23 cellular contexts compared by ENCODE assay signal in genomic region chr11:46366260-46366659, GRCh38. TPM values are rescaled to one million over a fixed set of nuclear protein-coding genes. Genes with fewer than 3 reads are reported as not detected.
A peak's percentile ranks its signal among the peaks of the same experiment; 100 is the strongest.
DNase-seq lines count a peak whose midpoint lies in the region; ATAC-seq, FAIRE-seq and TF ChIP-seq lines count a peak whose summit lies in the region.
"Had no signal": no experiment of that assay in that cellular context is flagged by ENCODE, and none has a peak within 500 bp of the region (broad histone marks: within the 10 kb centered on the region; RNA-seq: fewer than 3 reads in every experiment).

No MANE protein-coding gene starts in this region.

- H3K9me3 ChIP-seq in BLaER1: no peaks in the 10 kb centered on the region
- no peaks in the 10 kb centered on the region for H3K9me3 ChIP-seq in GM12878 (replicated peaks; ENCODE audit: control insufficient read depth, insufficient read depth, low read length)
- peaks cover 0 to 2% of the 10 kb centered on the region in 2 donors for H3K9me3 ChIP-seq in neuronal stem cell (replicated peaks in 1 of 2; ENCODE audit: control insufficient read depth in 2 of 2, insufficient read depth in 1 of 2, low read depth in 1 of 2, low read length in 2 of 2)
- no peaks in the 10 kb centered on the region for H3K9me3 ChIP-seq in HAP-1

- no peak overlapping the region for H3K4me3 Mint-ChIP-seq in CD14-positive monocyte
- H3K4me3 Mint-ChIP-seq in activated CD4-positive, alpha-beta T cell treated with anti-CD3 and anti-CD28 coated beads, Interleukin-2, amount 10 ng/mL, durations not matched to agents 24 days and 14 days: no peak overlapping the region
- H3K4me3 Mint-ChIP-seq: B cell had no signal

- H2AFZ ChIP-seq in GM12878 (ENCODE audit: control insufficient read depth, low read depth, low read length) (no peak overlapping the region), neuronal stem cell (ENCODE audit: low read length) (no peak overlapping the region)
- H2AFZ ChIP-seq: GM23248 had no signal

- no peak overlapping the region for H2BK120ac ChIP-seq in neuronal stem cell (ENCODE audit: low read depth, low read length)

- no peak overlapping the region for H3K4ac ChIP-seq in neuronal stem cell (ENCODE audit: low read length)

- no peak overlapping the region for H4K8ac ChIP-seq in neuronal stem cell (ENCODE audit: low read depth, low read length)

- no peak overlapping the region for H3K14ac ChIP-seq in neuronal stem cell (ENCODE audit: low read length)

- H3K27me3 Mint-ChIP-seq in CD14-positive monocyte (ENCODE audit: low read depth in 3 of 3): peaks cover 1 to 5% (median 3%) of the 10 kb centered on the region in 3 donors
- H3K27me3 Mint-ChIP-seq in activated CD4-positive, alpha-beta T cell treated with anti-CD3 and anti-CD28 coated beads, Interleukin-2, amount 10 ng/mL, durations not matched to agents 24 days and 14 days: no peaks in the 10 kb centered on the region
- H3K27me3 Mint-ChIP-seq: B cell; CD4-positive, alpha-beta memory T cell had no signal

- POLR2A ChIA-PET in GM12878 (lab: Charles Lee): no interaction called here

- TF ChIP-seq EP300 in GM12878 (IDR thresholded peaks at IDR 0.05; ENCODE audit: borderline replicate concordance in 1 of 2, control insufficient read depth in 1 of 2, low read depth in 2 of 2, low read length in 2 of 2): no peak

- peaks cover 16% of the 10 kb centered on the region for H3K79me1 ChIP-seq in neuronal stem cell (ENCODE audit: low read depth, low read length)

- H3K27ac ChIP-seq in BLaER1 (peak overlapping the region; percentile 44), GM12878 (ENCODE audit: control insufficient read depth, insufficient read depth) (no peak overlapping the region), neuronal stem cell (replicated peaks; ENCODE audit: low read length) (no peak overlapping the region)
- H3K27ac ChIP-seq: GM23248 had no signal

- in situ Hi-C loops in GM12878 (cut with MboI) (no loop called here), HAP-1 (cut with MboI; ENCODE audit: low sequenced_read_pairs) (no loop called here)

- H3K18ac ChIP-seq in neuronal stem cell (ENCODE audit: low read length): peak overlapping the region; percentile 52

- CTCF ChIA-PET in GM12878 (lab: Yijun Ruan, JAX): interaction anchor here (1.0 to 15.2 kb wide), 3 partner anchors 15 to 128 kb away, joined by 3 to 423 read pairs (median 5); partner anchors contain the start of gene DGKZ

- H3K27me3 ChIP-seq in BLaER1 (no peaks in the 10 kb centered on the region), GM12878 (replicated peaks in 1 of 2; ENCODE audit: control insufficient read depth in 2 of 2, insufficient read depth in 2 of 2, low read length in 1 of 2) (no peaks in the 10 kb centered on the region), neuronal stem cell (ENCODE audit: control insufficient read depth in 3 of 3, insufficient read depth in 3 of 3, low read depth in 1 of 3, low read length in 3 of 3) (no peaks in the 10 kb centered on the region), HAP-1 (ENCODE audit: low read depth) (no peaks in the 10 kb centered on the region)

- peaks cover 75% of the 10 kb centered on the region for H4K20me1 ChIP-seq in BLaER1
- no peaks in the 10 kb centered on the region for H4K20me1 ChIP-seq in GM12878 (ENCODE audit: control insufficient read depth, insufficient read depth)

- H3K4me1 ChIP-seq in BLaER1 (peaks cover 82% of the 10 kb centered on the region), GM12878 (ENCODE audit: control insufficient read depth, insufficient read depth, low read length) (peaks cover 14% of the 10 kb centered on the region), neuronal stem cell (ENCODE audit: control insufficient read depth in 2 of 2, insufficient read depth in 1 of 2, low read depth in 1 of 2, low read length in 2 of 2) (peaks cover 33 to 35% of the 10 kb centered on the region in 2 donors), HAP-1 (0 out of 2 replicates have a peak, but pooled peaks cover 3% of the 10 kb centered on the region)

- peak overlapping the region; percentile 57 for H3K23ac ChIP-seq in neuronal stem cell (ENCODE audit: low read depth, low read length, poor library complexity)

- no peaks in the 10 kb centered on the region for H3K9me3 Mint-ChIP-seq in CD14-positive monocyte
- no peaks in the 10 kb centered on the region for H3K9me3 Mint-ChIP-seq in activated CD4-positive, alpha-beta T cell treated with anti-CD3 and anti-CD28 coated beads, Interleukin-2, amount 10 ng/mL, durations not matched to agents 24 days and 14 days
- H3K9me3 Mint-ChIP-seq: CD4-positive, alpha-beta memory T cell had no signal

- no peak overlapping the region for H2BK12ac ChIP-seq in neuronal stem cell (ENCODE audit: low read length)

- SMC1A ChIA-PET in GM12878 (lab: Charles Lee; ENCODE audit: uncharacterized antibody, unreplicated experiment): interaction anchor here (5.5 kb wide), 1 partner anchor 14 kb away, joined by 32 read pairs; no protein-coding TSS in a partner anchor

- no peak for FAIRE-seq in GM12878 (lab: Jason Lieb, UNC)

- intact Hi-C loops in CD14-positive monocyte (cut with micrococcal nuclease): loop anchor here in 1 of 2 donors (2.0 to 5.0 kb wide), 2 partner anchors 13 to 171 kb away; no protein-coding TSS in a partner anchor
- intact Hi-C loops in GM12878 (cut with micrococcal nuclease; ENCODE audit: unreplicated experiment): loop anchor here (5.0 kb wide), 1 partner anchor 129 kb away; no protein-coding TSS in a partner anchor
- intact Hi-C loops in activated CD4-positive, alpha-beta T cell treated with anti-CD3 and anti-CD28 coated beads, Interleukin-2, amount 10 ng/mL, durations not matched to agents 24 days and 14 days (cut with micrococcal nuclease): loop anchor here (5.0 kb wide), 1 partner anchor 129 kb away; no protein-coding TSS in a partner anchor

- no peak overlapping the region for H3K4me3 ChIP-seq in BLaER1
- H3K4me3 ChIP-seq in GM12878: no peak overlapping the region
- no peak overlapping the region for H3K4me3 ChIP-seq in neuronal stem cell (ENCODE audit: low read length in 2 of 2)
- H3K4me3 ChIP-seq in HAP-1: no peak overlapping the region
- H3K4me3 ChIP-seq: GM23248 had no signal

- H2BK5ac ChIP-seq in neuronal stem cell (ENCODE audit: low read length): peak overlapping the region; percentile 42

- no peak overlapping the region for H4K91ac ChIP-seq in neuronal stem cell (ENCODE audit: low read depth, low read length, poor library complexity)

- 91% methylated on average over 22 of the region's 22 CpGs for WGBS in GM12878 (ENCODE audit: insufficient coverage, insufficient replicate concordance, low lambda C conversion rate, missing lambda C conversion rate)
- WGBS in neuronal stem cell (ENCODE audit: extremely low coverage in 2 of 2, insufficient read length in 2 of 2, insufficient replicate concordance in 1 of 2), 2 donors: no CpG with 5 or more reads among the region's 22 CpGs

- no peak for TF ChIP-seq RAD21 in GM12878 (IDR thresholded peaks at IDR 0.05; ENCODE audit: insufficient read depth, low read depth, low read length)

- H3K36me3 Mint-ChIP-seq in CD14-positive monocyte: peaks cover 43 to 74% of the 10 kb centered on the region in 2 donors
- peaks cover 25% of the 10 kb centered on the region for H3K36me3 Mint-ChIP-seq in activated CD4-positive, alpha-beta T cell treated with anti-CD3 and anti-CD28 coated beads, Interleukin-2, amount 10 ng/mL, durations not matched to agents 24 days and 14 days (ENCODE audit: low read depth)

- H2AK5ac ChIP-seq in neuronal stem cell (ENCODE audit: low read depth, low read length): no peak overlapping the region

- peak overlapping the region in 5 of 7 donors; percentile 24 to 98 (median 76) for H3K27ac Mint-ChIP-seq in CD14-positive monocyte
- H3K27ac Mint-ChIP-seq in activated CD4-positive, alpha-beta T cell treated with anti-CD3 and anti-CD28 coated beads, Interleukin-2, amount 10 ng/mL, durations not matched to agents 24 days and 14 days: no peak overlapping the region
- H3K27ac Mint-ChIP-seq: B cell had no signal

- RAD21 ChIA-PET in GM12878 (lab: Charles Lee; ENCODE audit: unreplicated experiment): interaction anchor here (1.2 to 3.0 kb wide), 4 partner anchors 14 to 128 kb away, joined by 3 to 17 read pairs (median 14); partner anchors contain the start of gene DGKZ

- TF ChIP-seq POLR2A in GM12878 (IDR thresholded peaks at IDR 0.05; ENCODE audit: low read depth, low read length): 0 out of 2 replicates have a peak, but pooled peaks have one; percentile 13

- H3K9ac ChIP-seq in BLaER1: peak overlapping the region; percentile 39
- no peak overlapping the region for H3K9ac ChIP-seq in GM12878 (ENCODE audit: control insufficient read depth, insufficient read depth, low read length)
- H3K9ac ChIP-seq in neuronal stem cell (ENCODE audit: low read depth, low read length, poor library complexity): no peak overlapping the region
- H3K9ac ChIP-seq: GM23248 had no signal

- BruUV-seq in GM12878 (replicated peaks; lab: Mats Ljungman, UMichigan): no TSS peak

- peak overlapping the region; percentile 52 for H2BK15ac ChIP-seq in neuronal stem cell (ENCODE audit: low read length)

- ATAC-seq in GM12878: no peak

- H3K36me3 ChIP-seq in BLaER1 (peaks cover 64% of the 10 kb centered on the region), GM12878 (ENCODE audit: control insufficient read depth in 2 of 2, insufficient read depth in 2 of 2, low read length in 1 of 2) (peaks cover 9 to 22% of the 10 kb centered on the region in 2 experiments; a peak in 3 of 4 replicates), neuronal stem cell (replicated peaks in 1 of 2; ENCODE audit: control insufficient read depth in 2 of 2, insufficient read depth in 2 of 2, low read length in 2 of 2) (peaks cover 5 to 22% of the 10 kb centered on the region in 2 donors), HAP-1 (replicated peaks) (peaks cover 23% of the 10 kb centered on the region)

- DNase-seq in CD14-positive monocyte (ENCODE audit: low spot score) (no peak), GM12878 (ENCODE audit: low read depth, low spot score) (no peak), neuronal stem cell (ENCODE audit: low spot score) (no peak), NCI-H146 treated with DMSO at 0.1 percent for 48 hours (lab: John Stamatoyannopoulos, UW; ENCODE audit: unreplicated experiment) (no peak), NCI-H146 (lab: John Stamatoyannopoulos, UW) (no peak), HAP-1 (ENCODE audit: low spot score in 2 of 2) (no peak)
- no peak for DNase-seq in activated CD4-positive, alpha-beta T cell treated with anti-CD3 and anti-CD28 coated beads, Interleukin-2, amount 10 ng/mL, durations not matched to agents 24 days and 14 days
- DNase-seq: Calu3; CD4-positive, alpha-beta memory T cell; GF-D8; GM23248; HCEC 1CT; KBM-7; NCI-H1105 treated with DMSO at 0.1 percent for 48 hours; NCI-H187; NCI-H2227 treated with DMSO at 0.1 percent for 48 hours; NCI-H510A treated with DMSO at 0.1 percent for 48 hours; NCI-H774; OCI-M1 had no signal

- H3K4me2 ChIP-seq in BLaER1: peak overlapping the region; percentile 96
- no peak overlapping the region for H3K4me2 ChIP-seq in GM12878 (ENCODE audit: control insufficient read depth, insufficient read depth)
- H3K4me2 ChIP-seq in neuronal stem cell (ENCODE audit: insufficient read depth, low read length, poor library complexity, severe bottlenecking): no peak overlapping the region

- H3K79me2 ChIP-seq in GM12878 (ENCODE audit: control insufficient read depth, insufficient read depth, low read length): peaks cover 18% of the 10 kb centered on the region

- H3K4me1 Mint-ChIP-seq in CD14-positive monocyte: peaks cover 42% of the 10 kb centered on the region
- H3K4me1 Mint-ChIP-seq in activated CD4-positive, alpha-beta T cell treated with anti-CD3 and anti-CD28 coated beads, Interleukin-2, amount 10 ng/mL, durations not matched to agents 24 days and 14 days: peaks cover 22% of the 10 kb centered on the region

- no peak for TF ChIP-seq CTCF in CD14-positive monocyte (IDR thresholded peaks at IDR 0.05)
- no peak for TF ChIP-seq CTCF in GM12878 (IDR thresholded peaks at IDR 0.05 in 2 of 3, conservative IDR thresholded peaks at IDR 0.05 in 1 of 3; ENCODE audit: control insufficient read depth in 2 of 3, extremely low read depth in 1 of 3, insufficient read depth in 1 of 3, low read depth in 3 of 3, low read length in 3 of 3)

RNA-seq across cellular contexts. Expression of gene MDK, which starts 15.2 kb away (rescaled TPM):
- polyA plus RNA-seq in CD14-positive monocyte (not detected), GM12878 (2011; rRNA removed) (2.6 and 3.8 TPM in 2 replicates), GM12878 (2014; fragmentation: Illumina TruSeq; extraction: Trizol) (3.0 and 12.3 TPM in 2 replicates), GM12878 (2014; fragmentation: Nextera tagmentation; extraction: Ambion mirVana) (1 to 10 TPM in 1 of 2 experiments, under 1 TPM in 1; 0.77 to 2.3 TPM), GM12878 (2014; rRNA removed) (12.6 and 17.8 TPM in 2 replicates), GM12878 (2016; fragmentation: Nextera tagmentation; extraction: Ambion mirVana) (10 to 100 TPM; 11.8 to 13.7 TPM)
- total RNA-seq in GM12878 (2013; cell fraction: nucleolus; rRNA removed): 9.0 and 12.6 TPM in 2 replicates
- total RNA-seq in GM12878 (2014; rRNA removed) (6.9 and 8.5 TPM in 2 replicates), GM12878 (2014; rRNA removed; fragmentation: Illumina TruSeq; extraction: Trizol) (4.7 and 5.5 TPM in 2 replicates), GM12878 (2021) (11.2 and 12.8 TPM in 2 replicates)
- 7.4 TPM for polyA plus RNA-seq in GM12878 (2011; ENCODE audit: low read depth)
- polyA plus RNA-seq in GM12878 (2011; cell fraction: cytosol; rRNA removed): 9.0 and 10.2 TPM in 2 replicates
- polyA plus RNA-seq in GM12878 (2011; cell fraction: nucleus; rRNA removed): 4.6 and 4.7 TPM in 2 replicates
- 6.1 and 9.0 TPM in 2 replicates for polyA plus RNA-seq in GM12878 (2012)
- 1.4 and 1.5 TPM in 2 replicates for polyA minus RNA-seq in GM12878 (2011; rRNA and poly(A)+ RNA removed)
- polyA minus RNA-seq in GM12878 (2011; cell fraction: cytosol; rRNA and poly(A)+ RNA removed): 2.5 TPM in 1 of 2 replicates, not detected in the other
- polyA minus RNA-seq in GM12878 (2011; cell fraction: nucleus; rRNA and poly(A)+ RNA removed): 0.48 and 1.3 TPM in 2 replicates
- polyA plus RNA-seq in neuronal stem cell (2013, experiment 1 of 2): 1,851 TPM
- polyA plus RNA-seq in neuronal stem cell (2013, experiment 2 of 2): 1,853 TPM
- 5.4 and 7.1 TPM in 2 replicates for total RNA-seq in activated CD4-positive, alpha-beta T cell treated with anti-CD3 and anti-CD28 coated beads, Interleukin-2, amount 10 ng/mL, durations not matched to agents 24 days and 14 days
- polyA plus RNA-seq: CD4-positive, alpha-beta memory T cell had no signal

RNA-seq across cellular contexts. Expression of gene DGKZ, which starts 19.0 kb away (rescaled TPM):
- polyA plus RNA-seq in CD14-positive monocyte: 10 to 100 TPM; 30.4 to 33.4 TPM
- total RNA-seq in GM12878 (2013; cell fraction: nucleolus; rRNA removed): 125 and 130 TPM in 2 replicates
- 59.0 and 67.4 TPM in 2 replicates for total RNA-seq in GM12878 (2014; rRNA removed)
- total RNA-seq in GM12878 (2014; rRNA removed; fragmentation: Illumina TruSeq; extraction: Trizol): 17.5 and 22.3 TPM in 2 replicates
- total RNA-seq in GM12878 (2021): 69.3 and 78.4 TPM in 2 replicates
- polyA plus RNA-seq in GM12878 (2011; ENCODE audit: low read depth): 16.5 TPM
- polyA plus RNA-seq in GM12878 (2011; rRNA removed): 16.5 and 35.2 TPM in 2 replicates
- 68.4 and 86.8 TPM in 2 replicates for polyA plus RNA-seq in GM12878 (2011; cell fraction: cytosol; rRNA removed)
- 403 and 444 TPM in 2 replicates for polyA plus RNA-seq in GM12878 (2011; cell fraction: nucleus; rRNA removed)
- polyA plus RNA-seq in GM12878 (2012): 43.3 and 52.1 TPM in 2 replicates
- polyA plus RNA-seq in GM12878 (2014; fragmentation: Illumina TruSeq; extraction: Trizol): 8.3 and 29.0 TPM in 2 replicates
- polyA plus RNA-seq in GM12878 (2014; fragmentation: Nextera tagmentation; extraction: Ambion mirVana): 1 to 10 TPM in 1 of 2 experiments, under 1 TPM in 1; 0.50 to 1.6 TPM
- 68.4 and 78.5 TPM in 2 replicates for polyA plus RNA-seq in GM12878 (2014; rRNA removed)
- polyA plus RNA-seq in GM12878 (2016; fragmentation: Nextera tagmentation; extraction: Ambion mirVana): 10 to 100 TPM; 43.7 to 44.6 TPM
- 36.9 and 81.4 TPM in 2 replicates for polyA minus RNA-seq in GM12878 (2011; rRNA and poly(A)+ RNA removed)
- 26.5 and 41.5 TPM in 2 replicates for polyA minus RNA-seq in GM12878 (2011; cell fraction: cytosol; rRNA and poly(A)+ RNA removed)
- polyA minus RNA-seq in GM12878 (2011; cell fraction: nucleus; rRNA and poly(A)+ RNA removed): 67.3 and 115 TPM in 2 replicates
- polyA plus RNA-seq in neuronal stem cell (2013, experiment 1 of 2): 33.3 TPM
- polyA plus RNA-seq in neuronal stem cell (2013, experiment 2 of 2): 32.3 TPM
- 87.4 and 94.7 TPM in 2 replicates for total RNA-seq in activated CD4-positive, alpha-beta T cell treated with anti-CD3 and anti-CD28 coated beads, Interleukin-2, amount 10 ng/mL, durations not matched to agents 24 days and 14 days

RNA-seq across cellular contexts. Expression of gene CHRM4, which starts 25.3 kb away (rescaled TPM):
- polyA plus RNA-seq in CD14-positive monocyte: under 1 TPM in 1 of 2 donors, not detected in 1; 0.15 TPM
- not detected in 2 replicates for total RNA-seq in GM12878 (2013; cell fraction: nucleolus; rRNA removed)
- 0.23 TPM in 1 of 2 replicates, not detected in the other for total RNA-seq in GM12878 (2014; rRNA removed)
- total RNA-seq in GM12878 (2014; rRNA removed; fragmentation: Illumina TruSeq; extraction: Trizol): not detected in 2 replicates
- 0.13 TPM in 1 of 2 replicates, not detected in the other for total RNA-seq in GM12878 (2021)
- 0.17 TPM for polyA plus RNA-seq in GM12878 (2011; ENCODE audit: low read depth)
- not detected in 2 replicates for polyA plus RNA-seq in GM12878 (2011; rRNA removed)
- 0.04 and 0.05 TPM in 2 replicates for polyA plus RNA-seq in GM12878 (2011; cell fraction: cytosol; rRNA removed)
- polyA plus RNA-seq in GM12878 (2011; cell fraction: nucleus; rRNA removed): 0.13 TPM in 1 of 2 replicates, not detected in the other
- polyA plus RNA-seq in GM12878 (2012): 0.11 and 0.16 TPM in 2 replicates
- polyA plus RNA-seq in GM12878 (2014; fragmentation: Illumina TruSeq; extraction: Trizol): 0.12 TPM in 1 of 2 replicates, not detected in the other
- polyA plus RNA-seq in GM12878 (2014; fragmentation: Nextera tagmentation; extraction: Ambion mirVana): not detected
- not detected in 2 replicates for polyA plus RNA-seq in GM12878 (2014; rRNA removed)
- polyA plus RNA-seq in GM12878 (2016; fragmentation: Nextera tagmentation; extraction: Ambion mirVana): not detected
- polyA minus RNA-seq in GM12878 (2011; rRNA and poly(A)+ RNA removed): not detected in 2 replicates
- polyA minus RNA-seq in GM12878 (2011; cell fraction: cytosol; rRNA and poly(A)+ RNA removed): not detected in 2 replicates
- not detected in 2 replicates for polyA minus RNA-seq in GM12878 (2011; cell fraction: nucleus; rRNA and poly(A)+ RNA removed)
- 0.10 TPM for polyA plus RNA-seq in neuronal stem cell (2013, experiment 1 of 2)
- 0.15 TPM for polyA plus RNA-seq in neuronal stem cell (2013, experiment 2 of 2)
- total RNA-seq in activated CD4-positive, alpha-beta T cell treated with anti-CD3 and anti-CD28 coated beads, Interleukin-2, amount 10 ng/mL, durations not matched to agents 24 days and 14 days: 0.80 and 0.84 TPM in 2 replicates
- total RNA-seq: Calu3; CD4-positive, alpha-beta memory T cell; GM23248; RPMI7951 had no signal
- polyA plus RNA-seq: AG04450, GM23248 had no signal
